1 cellular context compared by ENCODE assay signal in the genomic region with DNA sequence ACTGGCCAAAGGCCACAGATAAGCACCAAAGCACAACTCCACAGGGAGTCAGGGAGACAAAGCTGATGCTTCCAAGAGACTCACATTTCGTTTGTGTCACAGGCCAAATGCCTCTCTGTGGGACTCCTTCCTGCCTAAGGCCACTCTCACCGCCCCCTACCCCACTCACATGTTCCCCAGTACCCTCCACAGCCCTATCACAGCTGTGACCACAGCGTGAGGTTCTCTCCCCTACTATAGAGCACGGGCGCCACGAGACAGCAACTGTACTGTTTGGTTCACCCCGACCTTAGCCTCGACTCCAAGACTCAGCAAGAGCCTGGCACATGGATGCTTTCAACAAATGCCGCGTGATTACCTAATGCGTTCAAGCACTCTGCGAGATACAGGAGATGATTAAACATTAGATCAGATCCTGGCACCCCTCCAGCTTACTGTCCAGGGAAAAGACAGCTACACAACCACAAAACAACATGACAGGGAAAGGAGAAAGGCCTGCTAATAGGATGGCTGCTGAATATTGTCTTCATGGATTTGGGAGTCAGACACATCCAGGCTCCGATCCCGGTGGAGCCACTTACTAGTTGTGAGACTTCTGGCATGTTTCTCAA.
TF ChIP-seq lines count a peak whose summit lies in the region.

No MANE protein-coding gene starts in this region.

TF ChIP-seq in K562, 482 proteins besides CTCF, POLR2A, EP300 and RAD21 (continued from another document):
- TF ChIP-seq TSHZ1 (CRISPR knock-in tag; IDR thresholded peaks at IDR 0.05) (no peak), ADNP (tag; IDR thresholded peaks at IDR 0.05) (no peak), XRCC5 (IDR thresholded peaks at IDR 0.05; ENCODE audit: low read depth, low read length) (no peak), TAF1 (IDR thresholded peaks at IDR 0.05; ENCODE audit: control insufficient read depth, extremely low read depth, insufficient read depth, low read length, severe bottlenecking) (peak; percentile 12), TRIM24 (IDR thresholded peaks at IDR 0.05) (no peak; a peak in 1 of 4 replicates), FOXP1 (CRISPR knock-in tag; IDR thresholded peaks at IDR 0.05) (no peak), TARDBP (IDR thresholded peaks at IDR 0.05) (no peak), CEBPZ (IDR thresholded peaks at IDR 0.05; ENCODE audit: borderline replicate concordance, low read depth, low read length) (no peak), MAX (CRISPR knock-in tag; IDR thresholded peaks at IDR 0.05) (no peak), ZNF184 (CRISPR knock-in tag; IDR thresholded peaks at IDR 0.05) (no peak), HCFC1 (IDR thresholded peaks at IDR 0.05; ENCODE audit: low read depth, low read length) (no peak), HSF4 (CRISPR knock-in tag; IDR thresholded peaks at IDR 0.05; ENCODE audit: borderline replicate concordance) (no peak), MYNN (IDR thresholded peaks at IDR 0.05) (no peak), MYNN (CRISPR knock-in tag; IDR thresholded peaks at IDR 0.05) (no peak), NFIC (IDR thresholded peaks at IDR 0.05) (peak; percentile 73), RFX7 (CRISPR knock-in tag; IDR thresholded peaks at IDR 0.05) (no peak), NR4A1 (CRISPR knock-in tag; IDR thresholded peaks at IDR 0.05) (no peak), NR4A1 (tag; IDR thresholded peaks at IDR 0.05) (no peak), FOS (IDR thresholded peaks at IDR 0.05; ENCODE audit: extremely low read depth, insufficient read length) (no peak), STAT5A (IDR thresholded peaks at IDR 0.05; ENCODE audit: borderline replicate concordance, low read length) (no peak), NELFE (IDR thresholded peaks at IDR 0.05; ENCODE audit: insufficient read depth, insufficient read length) (no peak), BACH1 (tag; IDR thresholded peaks at IDR 0.05) (no peak), ZBTB8A (IDR thresholded peaks at IDR 0.05; ENCODE audit: partially characterized antibody) (no peak)
- TF ChIP-seq, protein P1, sequence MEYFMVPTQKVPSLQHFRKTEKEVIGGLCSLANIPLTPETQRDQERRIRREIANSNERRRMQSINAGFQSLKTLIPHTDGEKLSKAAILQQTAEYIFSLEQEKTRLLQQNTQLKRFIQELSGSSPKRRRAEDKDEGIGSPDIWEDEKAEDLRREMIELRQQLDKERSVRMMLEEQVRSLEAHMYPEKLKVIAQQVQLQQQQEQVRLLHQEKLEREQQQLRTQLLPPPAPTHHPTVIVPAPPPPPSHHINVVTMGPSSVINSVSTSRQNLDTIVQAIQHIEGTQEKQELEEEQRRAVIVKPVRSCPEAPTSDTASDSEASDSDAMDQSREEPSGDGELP (CRISPR knock-in tag; IDR thresholded peaks at IDR 0.05; ENCODE audit: borderline replicate concordance), result 0 out of 2 replicates have a peak, but pooled peaks have one; percentile 39
- TF ChIP-seq, protein P2, sequence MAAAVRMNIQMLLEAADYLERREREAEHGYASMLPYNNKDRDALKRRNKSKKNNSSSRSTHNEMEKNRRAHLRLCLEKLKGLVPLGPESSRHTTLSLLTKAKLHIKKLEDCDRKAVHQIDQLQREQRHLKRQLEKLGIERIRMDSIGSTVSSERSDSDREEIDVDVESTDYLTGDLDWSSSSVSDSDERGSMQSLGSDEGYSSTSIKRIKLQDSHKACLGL (CRISPR knock-in tag; IDR thresholded peaks at IDR 0.05; ENCODE audit: borderline replicate concordance, poor library complexity, severe bottlenecking), result no peak
